Comparison of ENCODE assay signal across 27 cellular contexts in genomic region chr14:80679273-80679672, GRCh38.
"Had no signal": no experiment of that assay in that cellular context is flagged by ENCODE, and none has a peak within 500 bp of the region (broad histone marks: within the 10 kb centered on the region; RNA-seq: fewer than 3 reads in every experiment).

No MANE protein-coding gene starts in this region.

- H3K27me3 ChIP-seq: left lung, neural progenitor cell, neutrophil, right lobe of liver, suprapubic skin, tibial artery, upper lobe of right lung had no signal

- H3K27ac ChIP-seq: left lung, lower lobe of right lung, neural progenitor cell, neutrophil, parathyroid adenoma, psoas muscle, right lobe of liver, skin epidermis, suprapubic skin, thoracic aorta, tibial artery, upper lobe of right lung had no signal

- H3K27me3 Mint-ChIP-seq: naive thymus-derived CD8-positive, alpha-beta T cell; stimulated activated naive CD8-positive, alpha-beta T cell treated with anti-CD3 and anti-CD28 coated beads, Interleukin-15, Interleukin-2, amounts not matched to agents 100 ng/mL and 50 ng/mL, for 24 hours had no signal

- H3K4me3 Mint-ChIP-seq: immature natural killer cell; naive thymus-derived CD8-positive, alpha-beta T cell; nephron progenitor cell; neural progenitor cell; stimulated activated naive CD8-positive, alpha-beta T cell treated with anti-CD3 and anti-CD28 coated beads, Interleukin-15, Interleukin-2, amounts not matched to agents 100 ng/mL and 50 ng/mL, for 24 hours had no signal

- DNase-seq: hypothalamus; immature natural killer cell; kidney; left colon; left lung; lower lobe of right lung; mammary epithelial cell; mesenchymal stem cell; naive thymus-derived CD8-positive, alpha-beta T cell; nephron progenitor cell; occipital lobe; psoas muscle; right lobe of liver; stimulated activated CD4-positive, alpha-beta T cell treated with anti-CD3 and anti-CD28 coated beads, Interleukin-12 subunit alpha, Interleukin-12 subunit beta, amount 100 ng/mL, for 4 hours; stimulated activated CD4-positive, alpha-beta T cell treated with anti-CD3 and anti-CD28 coated beads, Interleukin-15, amount 100 ng/mL, for 24 hours; stimulated activated CD4-positive, alpha-beta T cell treated with anti-CD3 and anti-CD28 coated beads, Interleukin-2, amount 100 ng/mL, for 24 hours; stimulated activated CD4-positive, alpha-beta T cell treated with anti-CD3 and anti-CD28 coated beads, Interleukin-4, amount 100 ng/mL, for 1 hour; stimulated activated naive CD4-positive, alpha-beta T cell; tibial artery; upper lobe of right lung had no signal

- H3K27ac Mint-ChIP-seq: immature natural killer cell; naive thymus-derived CD8-positive, alpha-beta T cell; nephron progenitor cell; neural progenitor cell; stimulated activated naive CD8-positive, alpha-beta T cell treated with anti-CD3 and anti-CD28 coated beads, Interleukin-15, Interleukin-2, amounts not matched to agents 100 ng/mL and 50 ng/mL, for 24 hours had no signal

- H3K4me1 ChIP-seq: left lung, lower lobe of right lung, neural progenitor cell, parathyroid adenoma, psoas muscle, right lobe of liver, suprapubic skin, tibial artery, upper lobe of right lung had no signal

- ATAC-seq: left colon; left lung; lower lobe of right lung; naive thymus-derived CD8-positive, alpha-beta T cell; psoas muscle; right lobe of liver; upper lobe of right lung had no signal

- H3K9ac ChIP-seq: neural progenitor cell, parathyroid adenoma had no signal

- H3K4me2 ChIP-seq: neural progenitor cell had no signal

- H3K79me2 ChIP-seq: parathyroid adenoma had no signal

- H3K4me1 Mint-ChIP-seq: immature natural killer cell; naive thymus-derived CD8-positive, alpha-beta T cell; nephron progenitor cell; neural progenitor cell had no signal

- H3K4me3 ChIP-seq: left lung, lower lobe of right lung, neural progenitor cell, psoas muscle, right lobe of liver, skin epidermis, suprapubic skin, thoracic aorta, tibial artery, upper lobe of right lung had no signal

- H3K9me3 ChIP-seq: right lobe of liver had no signal

- H3K36me3 ChIP-seq: left lung, lower lobe of right lung, neural progenitor cell, neutrophil, right lobe of liver, suprapubic skin, thoracic aorta, upper lobe of right lung had no signal

- H2AFZ ChIP-seq: neural progenitor cell, parathyroid adenoma had no signal
